Comparison of ENCODE assay signal across 8 cellular contexts in the genomic region with DNA sequence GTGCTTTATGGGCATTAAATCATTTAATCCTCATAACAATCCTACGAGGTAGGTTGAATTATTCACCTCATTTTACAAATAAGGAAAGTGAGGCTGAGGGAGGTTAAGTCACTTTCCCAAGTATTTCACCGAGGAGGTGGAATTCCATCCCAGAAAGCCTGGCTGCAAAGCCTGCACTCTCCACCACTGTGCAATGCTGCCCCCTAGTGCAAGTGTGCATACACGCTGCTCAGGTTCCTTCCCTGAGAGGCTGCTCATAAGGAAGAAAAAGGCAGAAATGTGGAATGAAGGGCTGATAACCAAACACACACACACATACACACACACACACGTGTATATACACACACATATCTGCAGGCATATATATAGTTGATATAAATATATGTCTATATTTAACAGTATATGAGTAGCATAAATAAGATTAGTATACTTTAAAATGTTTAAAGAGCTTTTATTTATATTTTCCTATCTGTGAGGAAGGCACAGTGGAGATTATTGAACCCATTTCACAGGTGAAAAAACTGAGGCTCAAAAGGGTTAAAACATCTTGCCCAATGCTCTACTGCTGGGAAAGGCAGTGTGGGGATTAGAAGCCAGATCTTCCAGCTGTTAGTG.
DNase-seq lines count a peak whose midpoint lies in the region; ATAC-seq, FAIRE-seq and TF ChIP-seq lines count a peak whose summit lies in the region.

No MANE protein-coding gene starts in this region.

- ATAC-seq in activated CD4-positive, alpha-beta T cell treated with anti-CD3 and anti-CD28 coated beads for 36 hours, result no peak
- peak; percentile 68 for ATAC-seq in GM21423 (IDR thresholded peaks at IDR 0.05; ENCODE audit: unreplicated experiment)

- POLR2A ChIA-PET in activated CD4-positive, alpha-beta T cell treated with anti-CD3 and anti-CD28 coated beads for 36 hours (lab: Charles Lee), result no interaction called here
- POLR2A ChIA-PET in RWPE1 (lab: Yijun Ruan, JAX; ENCODE audit: low non-redundant PET), result no interaction called here

- no peak overlapping the region for H3K27ac ChIP-seq in RWPE1

- intact Hi-C loops in activated CD4-positive, alpha-beta T cell treated with anti-CD3 and anti-CD28 coated beads for 36 hours (cut with DNase I, micrococcal nuclease), result loop anchor here (1.0 to 10.0 kb wide), 4 partner anchors 226 to 704 kb away; no protein-coding TSS in a partner anchor

- no peaks in the 10 kb centered on the region for H3K36me3 Mint-ChIP-seq in activated CD4-positive, alpha-beta T cell treated with anti-CD3 and anti-CD28 coated beads for 36 hours (ENCODE audit: low read depth)

- no peaks in the 10 kb centered on the region for H3K4me1 Mint-ChIP-seq in activated CD4-positive, alpha-beta T cell treated with anti-CD3 and anti-CD28 coated beads for 36 hours

- TF ChIP-seq CTCF in RWPE1 (conservative IDR thresholded peaks at IDR 0.05; ENCODE audit: low read depth), result peak; percentile 86

- H3K9me3 Mint-ChIP-seq in activated CD4-positive, alpha-beta T cell treated with anti-CD3 and anti-CD28 coated beads for 36 hours (ENCODE audit: low read depth), result no peaks in the 10 kb centered on the region

- peak; percentile 53 for DNase-seq in activated CD4-positive, alpha-beta T cell treated with anti-CD3 and anti-CD28 coated beads for 36 hours
- DNase-seq in activated CD4-positive, alpha-beta T cell treated with anti-CD3 and anti-CD28 coated beads for 1 hour, result no peak
- peak; percentile 53 for DNase-seq in KBM-7
- DNase-seq in RWPE1 (ENCODE audit: low spot score), result peak; percentile 59
- peak; percentile 37 for DNase-seq in middle frontal gyrus (ENCODE audit: extremely low spot score, low spot score)
- DNase-seq in GOT3 (lab: John Stamatoyannopoulos, UW), result no peak

- H3K4me3 Mint-ChIP-seq in activated CD4-positive, alpha-beta T cell treated with anti-CD3 and anti-CD28 coated beads for 36 hours, result no peak overlapping the region

- in situ Hi-C loops in KBM-7 (cut with MboI; ENCODE audit: low pct_unique_long_range_greater_than_20kb, low sequenced_read_pairs), result no loop called here

- CTCF ChIA-PET in activated CD4-positive, alpha-beta T cell treated with anti-CD3 and anti-CD28 coated beads for 36 hours (lab: Charles Lee), result interaction anchor here (0.5 to 1.5 kb wide), 9 partner anchors 8 to 864 kb away, joined by 3 to 6 read pairs (median 3); no protein-coding TSS in a partner anchor
- CTCF ChIA-PET in RWPE1 (lab: Yijun Ruan, JAX), result interaction anchor here (0.6 to 2.1 kb wide), 17 partner anchors 11 to 1008 kb away, joined by 3 to 17 read pairs (median 4); no protein-coding TSS in a partner anchor

- H3K27me3 Mint-ChIP-seq in activated CD4-positive, alpha-beta T cell treated with anti-CD3 and anti-CD28 coated beads for 36 hours, result no peaks in the 10 kb centered on the region

- peak; percentile 48 for FAIRE-seq in endometrium (lab: Jason Lieb, UNC)

- H3K27ac Mint-ChIP-seq in activated CD4-positive, alpha-beta T cell treated with anti-CD3 and anti-CD28 coated beads for 36 hours, result no peak overlapping the region

Comparison
In these comparisons a context has a peak if more than half of its experiments do, and no peak if none do; other contexts are left out.
1. DNase-seq: peak in activated CD4-positive, alpha-beta T cell treated with anti-CD3 and anti-CD28 coated beads for 36 hours (single experiment), KBM-7 (single experiment), RWPE1 (single experiment) and middle frontal gyrus (single experiment); none in activated CD4-positive, alpha-beta T cell treated with anti-CD3 and anti-CD28 coated beads for 1 hour (single experiment) and GOT3 (single experiment).